31 cellular contexts compared by ENCODE assay signal in genomic region chr12:75592638-75593335, GRCh38.
"Had no signal": no experiment of that assay in that cellular context is flagged by ENCODE, and none has a peak within 500 bp of the region (broad histone marks: within the 10 kb centered on the region; RNA-seq: fewer than 3 reads in every experiment).

No MANE protein-coding gene starts in this region.

- H3K36me3 Mint-ChIP-seq: activated CD4-positive, alpha-beta memory T cell treated with anti-CD3 and anti-CD28 coated beads for 36 hours; immature natural killer cell; naive thymus-derived CD4-positive, alpha-beta T cell had no signal

- H3K36me3 ChIP-seq: heart left ventricle, suprapubic skin, tibial nerve had no signal

- H3K4me3 Mint-ChIP-seq: activated CD4-positive, alpha-beta memory T cell treated with anti-CD3 and anti-CD28 coated beads for 36 hours; activated naive CD4-positive, alpha-beta T cell treated with anti-CD3 and anti-CD28 coated beads for 36 hours; activated T-helper 1 cell treated with anti-CD3 and anti-CD28 coated beads, Interleukin-12 subunit alpha, Interleukin-12 subunit beta, Interleukin-2, Interleukin-4 antibody, amounts not matched to agents 30 ng/mL and 10 ng/mL and 1 ng/mL, durations not matched to agents 14 hours and 24 hours and 36 hours; central memory CD8-positive, alpha-beta T cell; dendritic cell treated with granulocyte-macrophage colony-stimulating factor and Interleukin-4, amounts not matched to agents 40 ng/mL and 50 ng/mL, for 4 days; endodermal cell; immature natural killer cell; naive thymus-derived CD4-positive, alpha-beta T cell had no signal

- H3K9me3 ChIP-seq: psoas muscle, suprapubic skin had no signal

- H3K4me3 ChIP-seq: heart left ventricle, psoas muscle, suprapubic skin, tibial nerve had no signal

- H3K27me3 ChIP-seq: heart left ventricle, suprapubic skin, tibial nerve had no signal

- H3K27me3 Mint-ChIP-seq: dendritic cell treated with granulocyte-macrophage colony-stimulating factor and Interleukin-4, amounts not matched to agents 40 ng/mL and 50 ng/mL, for 4 days had no signal

- DNase-seq: activated CD4-positive, alpha-beta memory T cell treated with anti-CD3 and anti-CD28 coated beads for 36 hours; activated CD4-positive, alpha-beta T cell treated with anti-CD3 and anti-CD28 coated beads for 48 hours; activated CD8-positive, alpha-beta memory T cell treated with anti-CD3 and anti-CD28 coated beads, Interleukin-2, amount 50 U/mL, for 4 hours; activated effector memory CD4-positive, alpha-beta T cell treated with anti-CD3 and anti-CD28 coated beads, Interleukin-2, amount 50 U/mL, for 16 hours; activated naive CD4-positive, alpha-beta T cell treated with anti-CD3 and anti-CD28 coated beads for 36 hours; activated T-cell treated with anti-CD3 and anti-CD28 coated beads, Interleukin-2, amount 50 U/mL, for 1 hour; amniotic stem cell; endodermal cell; heart left ventricle; hypothalamus; immature natural killer cell; kidney; left colon; mammary epithelial cell; midbrain; naive thymus-derived CD4-positive, alpha-beta T cell; nucleus accumbens; psoas muscle; stimulated activated CD4-positive, alpha-beta T cell treated with anti-CD3 and anti-CD28 coated beads, Interleukin-15, amount 100 ng/mL, for 24 hours; stimulated activated CD4-positive, alpha-beta T cell treated with anti-CD3 and anti-CD28 coated beads, Interleukin-2, amount 100 ng/mL, for 24 hours; stimulated activated naive CD4-positive, alpha-beta T cell; T-helper 9 cell had no signal

- ATAC-seq: activated CD4-positive, CD25-positive, alpha-beta regulatory T cell treated with anti-CD3 and anti-CD28 coated beads, Interleukin-2, amount 50 U/mL, for 24 hours; esophagus mucosa; heart left ventricle; left colon; naive thymus-derived CD4-positive, alpha-beta T cell; psoas muscle had no signal

- H3K27ac Mint-ChIP-seq: activated CD4-positive, alpha-beta memory T cell treated with anti-CD3 and anti-CD28 coated beads for 36 hours; activated naive CD4-positive, alpha-beta T cell treated with anti-CD3 and anti-CD28 coated beads for 36 hours; activated T-helper 1 cell treated with anti-CD3 and anti-CD28 coated beads, Interleukin-12 subunit alpha, Interleukin-12 subunit beta, Interleukin-2, Interleukin-4 antibody, amounts not matched to agents 30 ng/mL and 10 ng/mL and 1 ng/mL, durations not matched to agents 14 hours and 24 hours and 36 hours; dendritic cell treated with granulocyte-macrophage colony-stimulating factor and Interleukin-4, amounts not matched to agents 40 ng/mL and 50 ng/mL, for 4 days; endodermal cell; immature natural killer cell; naive thymus-derived CD4-positive, alpha-beta T cell had no signal

- H3K27ac ChIP-seq: heart left ventricle, parathyroid adenoma, psoas muscle, suprapubic skin, tibial nerve, VCaP had no signal

- H3K4me1 ChIP-seq: heart left ventricle, parathyroid adenoma, psoas muscle, suprapubic skin, tibial nerve had no signal

- H3K4me1 Mint-ChIP-seq: central memory CD8-positive, alpha-beta T cell; immature natural killer cell; naive thymus-derived CD4-positive, alpha-beta T cell had no signal

- H3K9me3 Mint-ChIP-seq: activated T-helper 1 cell treated with anti-CD3 and anti-CD28 coated beads, Interleukin-12 subunit alpha, Interleukin-12 subunit beta, Interleukin-2, Interleukin-4 antibody, amounts not matched to agents 30 ng/mL and 10 ng/mL and 1 ng/mL, durations not matched to agents 14 hours and 24 hours and 36 hours; central memory CD8-positive, alpha-beta T cell; dendritic cell treated with granulocyte-macrophage colony-stimulating factor and Interleukin-4, amounts not matched to agents 40 ng/mL and 50 ng/mL, for 4 days; endodermal cell had no signal
